ENCODE assay signal across 28 cellular contexts in genomic region chr12:12919666-12920435, GRCh38. TPM values are rescaled to one million over a fixed set of nuclear protein-coding genes. Genes with fewer than 3 reads are reported as not detected.
"Had no signal": no experiment of that assay in that cellular context is flagged by ENCODE, and none has a peak within 500 bp of the region (broad histone marks: within the 10 kb centered on the region; RNA-seq: fewer than 3 reads in every experiment).

No MANE protein-coding gene starts in this region.

- H3K27ac Mint-ChIP-seq: activated CD8-positive, alpha-beta T cell treated with anti-CD3 and anti-CD28 coated beads, Interleukin-2, amount 10 ng/mL, durations not matched to agents 7 days and 5 days; activated naive CD8-positive, alpha-beta T cell treated with anti-CD3 and anti-CD28 coated beads, Interleukin-2, amount 50 U/mL, for 24 hours; activated T-helper 1 cell treated with anti-CD3 and anti-CD28 coated beads, Interleukin-12 subunit alpha, Interleukin-12 subunit beta, Interleukin-2, Interleukin-4 antibody, amounts not matched to agents 30 ng/mL and 10 ng/mL and 1 ng/mL, durations not matched to agents 14 hours and 24 hours and 36 hours; effector memory CD8-positive, alpha-beta T cell; stimulated activated naive B cell treated with anti-CD40 and anti-IgM and Interleukin-4, amounts not matched to agents 10 μg/mL and 1 μg/mL and 100 μg/mL, for 72 hours had no signal

- H3K36me3 ChIP-seq: esophagus muscularis mucosa, gastroesophageal sphincter, heart left ventricle had no signal

- H3K9me3 ChIP-seq: esophagus muscularis mucosa, gastroesophageal sphincter, heart left ventricle, thoracic aorta had no signal

- FAIRE-seq: small intestine had no signal

- ATAC-seq: activated CD8-positive, alpha-beta T cell treated with anti-CD3 and anti-CD28 coated beads, Interleukin-2, amount 10 ng/mL, durations not matched to agents 7 days and 5 days; activated naive CD8-positive, alpha-beta T cell treated with anti-CD3 and anti-CD28 coated beads, Interleukin-2, amount 50 U/mL, for 24 hours; effector memory CD8-positive, alpha-beta T cell; gastroesophageal sphincter; heart left ventricle; left cardiac atrium; sciatic nerve; stimulated activated naive B cell treated with anti-CD40 and anti-IgM and Interleukin-4, amounts not matched to agents 10 μg/mL and 1 μg/mL and 100 μg/mL, for 72 hours had no signal

- H3K9me3 Mint-ChIP-seq: activated naive CD8-positive, alpha-beta T cell treated with anti-CD3 and anti-CD28 coated beads, Interleukin-2, amount 50 U/mL, for 24 hours; activated T-helper 1 cell treated with anti-CD3 and anti-CD28 coated beads, Interleukin-12 subunit alpha, Interleukin-12 subunit beta, Interleukin-2, Interleukin-4 antibody, amounts not matched to agents 30 ng/mL and 10 ng/mL and 1 ng/mL, durations not matched to agents 14 hours and 24 hours and 36 hours; effector memory CD8-positive, alpha-beta T cell; nephron; stimulated activated naive B cell treated with anti-CD40 and anti-IgM and Interleukin-4, amounts not matched to agents 10 μg/mL and 1 μg/mL and 100 μg/mL, for 72 hours had no signal

- H3K27ac ChIP-seq: esophagus muscularis mucosa, gastroesophageal sphincter, heart left ventricle, thoracic aorta had no signal

- H3K27me3 ChIP-seq: brain microvascular endothelial cell, esophagus muscularis mucosa, gastroesophageal sphincter, heart left ventricle had no signal

- H3K4me3 ChIP-seq: esophagus muscularis mucosa, gastroesophageal sphincter, heart left ventricle, thoracic aorta had no signal

- H3K36me3 Mint-ChIP-seq: stimulated activated naive B cell treated with anti-CD40 and anti-IgM and Interleukin-4, amounts not matched to agents 10 μg/mL and 1 μg/mL and 100 μg/mL, for 72 hours had no signal

- DNase-seq: activated CD4-positive, alpha-beta T cell treated with anti-CD3 and anti-CD28 coated beads for 1 hour; activated CD4-positive, alpha-beta T cell treated with anti-CD3 and anti-CD28 coated beads, Interleukin-2, amount 50 U/mL, for 1 hour; activated CD8-positive, alpha-beta T cell treated with anti-CD3 and anti-CD28 coated beads, Interleukin-2, amount 10 ng/mL, durations not matched to agents 7 days and 5 days; activated gamma-delta T cell; activated naive CD4-positive, alpha-beta T cell treated with anti-CD3 and anti-CD28 coated beads, Interleukin-2, amount 50 U/mL, for 16 hours; activated naive CD8-positive, alpha-beta T cell treated with anti-CD3 and anti-CD28 coated beads, Interleukin-2, amount 50 U/mL, for 24 hours; anterior cingulate cortex; brain microvascular endothelial cell; caudate nucleus; effector memory CD8-positive, alpha-beta T cell; heart left ventricle; islet precursor cell; left cardiac atrium; occipital lobe; posterior cingulate gyrus; small intestine; stimulated activated CD4-positive, alpha-beta T cell treated with anti-CD3 and anti-CD28 coated beads, Interleukin-2, amount 100 ng/mL, for 24 hours; stimulated activated naive B cell treated with anti-CD40 and anti-IgM and Interleukin-4, amounts not matched to agents 10 μg/mL and 1 μg/mL and 100 μg/mL, for 72 hours; T-helper 9 cell had no signal

- H3K4me3 Mint-ChIP-seq: activated CD8-positive, alpha-beta T cell treated with anti-CD3 and anti-CD28 coated beads, Interleukin-2, amount 10 ng/mL, durations not matched to agents 7 days and 5 days; activated naive CD8-positive, alpha-beta T cell treated with anti-CD3 and anti-CD28 coated beads, Interleukin-2, amount 50 U/mL, for 24 hours; activated T-helper 1 cell treated with anti-CD3 and anti-CD28 coated beads, Interleukin-12 subunit alpha, Interleukin-12 subunit beta, Interleukin-2, Interleukin-4 antibody, amounts not matched to agents 30 ng/mL and 10 ng/mL and 1 ng/mL, durations not matched to agents 14 hours and 24 hours and 36 hours; effector memory CD8-positive, alpha-beta T cell; nephron; stimulated activated naive B cell treated with anti-CD40 and anti-IgM and Interleukin-4, amounts not matched to agents 10 μg/mL and 1 μg/mL and 100 μg/mL, for 72 hours had no signal

RNA-seq across cellular contexts. Expression of gene GPRC5A, which starts 28.5 kb away (rescaled TPM):
- total RNA-seq: activated CD8-positive, alpha-beta T cell treated with anti-CD3 and anti-CD28 coated beads, Interleukin-2, amount 10 ng/mL, durations not matched to agents 7 days and 5 days; activated T-helper 1 cell treated with anti-CD3 and anti-CD28 coated beads, Interleukin-12 subunit alpha, Interleukin-12 subunit beta, Interleukin-2, Interleukin-4 antibody, amounts not matched to agents 30 ng/mL and 10 ng/mL and 1 ng/mL, durations not matched to agents 14 hours and 24 hours and 36 hours; T-helper 1 cell treated with Interleukin-12 subunit alpha and Interleukin-12 subunit beta and Interleukin-4 antibody, amounts not matched to agents 30 ng/mL and 1 ng/mL, for 36 hours had no signal

RNA-seq across cellular contexts. Expression of gene GPRC5D, which starts 32.1 kb away (rescaled TPM):
- total RNA-seq: activated CD8-positive, alpha-beta T cell treated with anti-CD3 and anti-CD28 coated beads, Interleukin-2, amount 10 ng/mL, durations not matched to agents 7 days and 5 days; activated T-helper 1 cell treated with anti-CD3 and anti-CD28 coated beads, Interleukin-12 subunit alpha, Interleukin-12 subunit beta, Interleukin-2, Interleukin-4 antibody, amounts not matched to agents 30 ng/mL and 10 ng/mL and 1 ng/mL, durations not matched to agents 14 hours and 24 hours and 36 hours; dermis microvascular lymphatic vessel endothelial cell; gastroesophageal sphincter; heart left ventricle; left cardiac atrium; myocyte; occipital lobe; sciatic nerve; T-helper 1 cell treated with Interleukin-12 subunit alpha and Interleukin-12 subunit beta and Interleukin-4 antibody, amounts not matched to agents 30 ng/mL and 1 ng/mL, for 36 hours; thoracic aorta had no signal
